ENCODE assay signal across 17 cellular contexts in genomic region chr13:87244256-87244870, GRCh38.
DNase-seq lines count a peak whose midpoint lies in the region; ATAC-seq and TF ChIP-seq lines count a peak whose summit lies in the region.
"Had no signal": no experiment of that assay in that cellular context is flagged by ENCODE, and none has a peak within 500 bp of the region (broad histone marks: within the 10 kb centered on the region; RNA-seq: fewer than 3 reads in every experiment).

No MANE protein-coding gene starts in this region.

- peaks cover 3 to 4% of the 10 kb centered on the region in 2 experiments; a peak in 3 of 4 replicates for H3K4me1 Mint-ChIP-seq in H9
- no peaks in the 10 kb centered on the region for H3K4me1 Mint-ChIP-seq in activated T-cell treated with anti-CD3 and anti-CD28 coated beads, Interleukin-2, amount 50 U/mL, for 72 hours (ENCODE audit: low read depth)
- H3K4me1 Mint-ChIP-seq: CD4-positive, CD25-positive, alpha-beta regulatory T cell had no signal

- H3K4me3 ChIP-seq in choroid plexus epithelial cell (ENCODE audit: low read depth, low read length), result no peak overlapping the region

- H4K20me1 ChIP-seq in H9 (ENCODE audit: control insufficient read depth, insufficient read depth, insufficient read length), result no peaks in the 10 kb centered on the region

- H2BK120ac ChIP-seq in H9 (ENCODE audit: low read depth, low read length, poor library complexity, severe bottlenecking), result no peak overlapping the region

- DNase-seq in H9 (no peak), OCI-M2 (lab: John Stamatoyannopoulos, UW; ENCODE audit: unreplicated experiment) (peak; percentile 42), choroid plexus epithelial cell (ENCODE audit: low read depth) (peak; percentile 8), renal cortical epithelial cell (ENCODE audit: low read depth) (peak; percentile 22), epidermal melanocyte (ENCODE audit: insufficient read length, low spot score) (no peak)
- DNase-seq in activated T-cell treated with anti-CD3 and anti-CD28 coated beads, Interleukin-2, amount 50 U/mL, for 72 hours, result no peak
- DNase-seq: Calu3; CD4-positive, CD25-positive, alpha-beta regulatory T cell; KG1; NCI-H1092 treated with DMSO at 0.1 percent for 48 hours; NCI-H1694; NCI-H345; NCI-H69; NK-92 treated with Interleukin-12 subunit alpha and Interleukin-12 subunit beta, amount 100 ng/mL, for 24 hours had no signal

- H3K27me3 ChIP-seq in H9 (ENCODE audit: insufficient read depth, low read length), result no peaks in the 10 kb centered on the region

- no peaks in the 10 kb centered on the region for H3K79me2 ChIP-seq in H9 (ENCODE audit: insufficient read depth, low read length)

- no peaks in the 10 kb centered on the region for H3K27me3 Mint-ChIP-seq in H9 (ENCODE audit: low read depth)
- H3K27me3 Mint-ChIP-seq in activated T-cell treated with anti-CD3 and anti-CD28 coated beads, Interleukin-2, amount 50 U/mL, for 72 hours (ENCODE audit: low read depth), result no peaks in the 10 kb centered on the region
- H3K27me3 Mint-ChIP-seq: CD4-positive, CD25-positive, alpha-beta regulatory T cell had no signal

- H3K4ac ChIP-seq in H9 (ENCODE audit: low read depth, low read length), result no peak overlapping the region

- no peak overlapping the region for H2BK20ac ChIP-seq in H9 (ENCODE audit: low read depth, low read length, poor library complexity, severe bottlenecking)

- H3K36me3 Mint-ChIP-seq in H9 (ENCODE audit: insufficient read depth in 1 of 3, low read depth in 3 of 3), result no peaks in the 10 kb centered on the region
- H3K36me3 Mint-ChIP-seq in activated T-cell treated with anti-CD3 and anti-CD28 coated beads, Interleukin-2, amount 50 U/mL, for 72 hours (ENCODE audit: insufficient read depth in 2 of 2), result no peaks in the 10 kb centered on the region
- H3K36me3 Mint-ChIP-seq: CD4-positive, CD25-positive, alpha-beta regulatory T cell had no signal

- H3K14ac ChIP-seq in H9 (ENCODE audit: insufficient read depth, low read length), result no peak overlapping the region

- peak overlapping the region; percentile 59 for H2AFZ ChIP-seq in H9 (ENCODE audit: low read length)

- H3K56ac ChIP-seq in H9 (ENCODE audit: insufficient read length, low read depth, low read length), result no peak overlapping the region

- H3K27ac Mint-ChIP-seq in H9, result peak overlapping the region in 1 of 3 experiments; percentile 63; a peak in 1 of 7 replicates
- H3K27ac Mint-ChIP-seq in activated T-cell treated with anti-CD3 and anti-CD28 coated beads, Interleukin-2, amount 50 U/mL, for 72 hours, result no peak overlapping the region
- H3K27ac Mint-ChIP-seq: CD4-positive, CD25-positive, alpha-beta regulatory T cell had no signal

- ATAC-seq in activated T-cell treated with anti-CD3 and anti-CD28 coated beads, Interleukin-2, amount 50 U/mL, for 72 hours (replicated peaks in 1 of 2), result no peak
- ATAC-seq in HG02870 (IDR thresholded peaks at IDR 0.05; ENCODE audit: unreplicated experiment), result no peak
- ATAC-seq: PC-3 had no signal

- no peak overlapping the region for H3K23ac ChIP-seq in H9 (ENCODE audit: insufficient read length, low read depth, low read length)

- H4K8ac ChIP-seq in H9 (replicated peaks; ENCODE audit: insufficient read length, low read depth, low read length), result no peak overlapping the region

- no peak overlapping the region for H2AK5ac ChIP-seq in H9 (ENCODE audit: insufficient read length, low read length)

- H3K27ac ChIP-seq in H9 (ENCODE audit: insufficient read length, low read depth, low read length), result no peak overlapping the region
- H3K27ac ChIP-seq: RWPE1 had no signal

- H4K91ac ChIP-seq in H9 (ENCODE audit: insufficient read length, low read depth, low read length), result no peak overlapping the region

- H3K4me2 ChIP-seq in H9 (ENCODE audit: insufficient read depth, insufficient read length, low read length), result no peak overlapping the region

- no peak overlapping the region for H3T11ph ChIP-seq in H9 (ENCODE audit: low read length)

- H2BK15ac ChIP-seq in H9 (ENCODE audit: low read depth, low read length), result no peak overlapping the region

- H3K23me2 ChIP-seq in H9 (ENCODE audit: insufficient read length, low read depth, low read length, poor library complexity, severe bottlenecking), result no peaks in the 10 kb centered on the region

- H2BK5ac ChIP-seq in H9 (ENCODE audit: insufficient read length, low read length), result no peak overlapping the region

- H4K5ac ChIP-seq in H9 (ENCODE audit: insufficient read length, low read depth, low read length), result no peak overlapping the region

- no peaks in the 10 kb centered on the region for H3K9me3 Mint-ChIP-seq in H9
- peaks cover 0 to 3% of the 10 kb centered on the region in 2 donors for H3K9me3 Mint-ChIP-seq in activated T-cell treated with anti-CD3 and anti-CD28 coated beads, Interleukin-2, amount 50 U/mL, for 72 hours

- no peak overlapping the region for H3K4me3 Mint-ChIP-seq in H9
- H3K4me3 Mint-ChIP-seq in activated T-cell treated with anti-CD3 and anti-CD28 coated beads, Interleukin-2, amount 50 U/mL, for 72 hours, result no peak overlapping the region
- H3K4me3 Mint-ChIP-seq: CD4-positive, CD25-positive, alpha-beta regulatory T cell had no signal

- no peak overlapping the region for H3K9ac ChIP-seq in H9 (ENCODE audit: extremely low read depth, insufficient read length, low read length)

- no peak overlapping the region for H2BK12ac ChIP-seq in H9 (ENCODE audit: insufficient read length, low read depth, low read length)

- H3K79me1 ChIP-seq in H9 (ENCODE audit: insufficient read depth, low read depth, low read length, poor library complexity, severe bottlenecking), result no peaks in the 10 kb centered on the region

- H3K4me1 ChIP-seq in H9 (ENCODE audit: insufficient read depth, low read length), result no peaks in the 10 kb centered on the region; the same call in 1 of the 2 replicates

- no CpG with 5 or more reads among the region's 3 CpGs for WGBS in H9 (ENCODE audit: extremely low coverage, insufficient read length, low lambda C conversion rate)

- no peak for TF ChIP-seq CTCF in H9 (conservative IDR thresholded peaks at IDR 0.05)
- TF ChIP-seq CTCF in choroid plexus epithelial cell (conservative IDR thresholded peaks at IDR 0.05; ENCODE audit: low read depth, low read length), result no peak

- H3K9me3 ChIP-seq in H9 (ENCODE audit: control insufficient read depth, low read depth, low read length), result no peaks in the 10 kb centered on the region

- no peak overlapping the region for H3K18ac ChIP-seq in H9 (ENCODE audit: insufficient read length, low read depth, low read length)

Comparison
In these comparisons a context has a peak if more than half of its experiments do, and no peak if none do; other contexts are left out.
1. DNase-seq: peak in OCI-M2 (single experiment), choroid plexus epithelial cell (single experiment) and renal cortical epithelial cell (single experiment); none in H9 (single experiment), activated T-cell treated with anti-CD3 and anti-CD28 coated beads, Interleukin-2, amount 50 U/mL, for 72 hours (0 of 2) and epidermal melanocyte (single experiment).